ENCODE assay signal across 29 cellular contexts in genomic region chr11:44852952-44853351, GRCh38.
"Had no signal": no experiment of that assay in that cellular context is flagged by ENCODE, and none has a peak within 500 bp of the region (broad histone marks: within the 10 kb centered on the region; RNA-seq: fewer than 3 reads in every experiment).

No MANE protein-coding gene starts in this region.

- FAIRE-seq: TTC549 had no signal

- H3K9ac ChIP-seq: KMS-11 had no signal

- H3K27ac ChIP-seq: adrenal gland, breast epithelium, KMS-11, Peyer's patch, RWPE1, SJSA1 had no signal

- H3K4me3 ChIP-seq: adrenal gland, breast epithelium, Peyer's patch, SJSA1 had no signal

- H3K27me3 ChIP-seq: adrenal gland, breast epithelium, Peyer's patch, SJSA1 had no signal

- H3K36me3 ChIP-seq: adrenal gland, breast epithelium, Peyer's patch, SJSA1 had no signal

- H3K9me3 ChIP-seq: adrenal gland, breast epithelium, Peyer's patch, SJSA1 had no signal

- H3K4me2 ChIP-seq: KMS-11 had no signal

- H3K4me1 ChIP-seq: breast epithelium, Peyer's patch had no signal

- DNase-seq: activated B cell treated with CpG ODN at 0.5 μM for 24 hours; activated CD4-positive, alpha-beta memory T cell treated with anti-CD3 and anti-CD28 coated beads for 36 hours; activated CD4-positive, alpha-beta T cell treated with anti-CD3 and anti-CD28 coated beads for 1 hour; activated CD4-positive, alpha-beta T cell treated with anti-CD3 and anti-CD28 coated beads, Interleukin-2, amount 10 ng/mL, durations not matched to agents 24 days and 14 days; activated CD8-positive, alpha-beta memory T cell treated with anti-CD3 and anti-CD28 coated beads for 24 hours; activated effector memory CD4-positive, alpha-beta T cell treated with anti-CD3 and anti-CD28 coated beads, Interleukin-2, amount 50 U/mL, for 16 hours; activated naive CD4-positive, alpha-beta T cell treated with Interleukin-2 at 50 U/mL for 16 hours; activated naive CD8-positive, alpha-beta T cell treated with anti-CD3 and anti-CD28 coated beads for 36 hours; activated T-cell treated with anti-CD3 and anti-CD28 coated beads, Interleukin-2, amount 50 U/mL, for 4 hours; adrenal gland; anterior cingulate cortex; caudate nucleus; MV-4-11; NCI-H1092 treated with DMSO at 0.1 percent for 48 hours; NCI-H1694; NCI-H2029; NCI-H2107; NCI-H2171 treated with DMSO at 0.1 percent for 48 hours; NCI-H345; NCI-H510A; Peyer's patch; Right ventricle myocardium superior; T-helper 17 cell; T-helper 9 cell had no signal
